In genomic region chr19:42740381-42740780, GRCh38 we compare ENCODE assay signal across 14 cellular contexts. TPM values are rescaled to one million over a fixed set of nuclear protein-coding genes. Genes with fewer than 3 reads are reported as not detected.
"Had no signal": no experiment of that assay in that cellular context is flagged by ENCODE, and none has a peak within 500 bp of the region (broad histone marks: within the 10 kb centered on the region; RNA-seq: fewer than 3 reads in every experiment).

PSG3 (minus strand) TSS chr19:42740481; CDS start chr19:42740384, 97 bp downstream.

RNA-seq across cellular contexts. Expression of gene PSG3, which starts in this region (rescaled TPM):
- total RNA-seq: stomach, subcutaneous adipose tissue, suprapubic skin, temporal lobe, thoracic aorta, thyroid gland, tibial nerve, transverse colon, upper lobe of left lung, upper lobe of right lung, ureter, urinary bladder, uterus, vagina had no signal
